2 cellular contexts compared by ENCODE assay signal in genomic region chr13:45350152-45350551, GRCh38.
TF ChIP-seq lines count a peak whose summit lies in the region.

No MANE protein-coding gene starts in this region.

TF ChIP-seq in HepG2, 621 proteins besides CTCF, POLR2A, EP300 and RAD21:
- TF ChIP-seq CEBPB (IDR thresholded peaks at IDR 0.05; ENCODE audit: borderline replicate concordance, low read depth, low read length) (peak; percentile 78), PPARG (CRISPR knock-in tag; conservative IDR thresholded peaks at IDR 0.05) (no peak)

TF ChIP-seq in H1, 55 proteins besides CTCF, POLR2A, EP300 and RAD21:
- TF ChIP-seq ZNF274 (IDR thresholded peaks at IDR 0.05; ENCODE audit: borderline replicate concordance, extremely low read depth, low read length): no peak
- peak; percentile 72; the same call in 1 of the 2 replicates for TF ChIP-seq CEBPB (IDR thresholded peaks at IDR 0.05; ENCODE audit: low read depth, low read length)
